ENCODE assay signal across 9 cellular contexts in genomic region chr17:143785-144281, GRCh38. TPM values are rescaled to one million over a fixed set of nuclear protein-coding genes. Genes with fewer than 3 reads are reported as not detected.
DNase-seq lines count a peak whose midpoint lies in the region; ATAC-seq and TF ChIP-seq lines count a peak whose summit lies in the region.
"Had no signal": no experiment of that assay in that cellular context is flagged by ENCODE, and none has a peak within 500 bp of the region (broad histone marks: within the 10 kb centered on the region; RNA-seq: fewer than 3 reads in every experiment).

No MANE protein-coding gene starts in this region.

- no peaks in the 10 kb centered on the region for H3K9me3 ChIP-seq in neutrophil

- no peak overlapping the region for H3K4me3 ChIP-seq in fibroblast of pulmonary artery (replicated peaks; ENCODE audit: low read depth, low read length)
- no peak overlapping the region for H3K4me3 ChIP-seq in neutrophil (ENCODE audit: low read depth in 1 of 2, low read length in 1 of 2)

- peak; percentile 45 for TF ChIP-seq CTCF in fibroblast of pulmonary artery (IDR thresholded peaks at IDR 0.05; ENCODE audit: low read length, missing control alignments)
- TF ChIP-seq CTCF in neutrophil (IDR thresholded peaks at IDR 0.05): peak; percentile 97

- peaks cover 20% of the 10 kb centered on the region for H3K27me3 ChIP-seq in neutrophil

- DNase-seq in ELR (ENCODE audit: low read depth) (peak; percentile 65), HT-29 (ENCODE audit: low spot score) (peak; percentile 70), RPMI8226 (peak; percentile 77), fibroblast of pulmonary artery (ENCODE audit: low read depth) (peak; percentile 59)
- peak; percentile 77 to 78 for DNase-seq in activated T-helper 1 cell treated with anti-CD3 and anti-CD28 coated beads, Interleukin-2, amount 50 U/mL, for 16 hours (ENCODE audit: low read depth in 1 of 2, low spot score in 1 of 2)
- peak; percentile 84 to 89 for DNase-seq in stimulated activated naive CD8-positive, alpha-beta T cell treated with anti-CD3 and anti-CD28 coated beads, Interleukin-15, amount 100 ng/mL, for 72 hours

- H3K4me1 ChIP-seq in neutrophil (ENCODE audit: control insufficient read depth in 1 of 2, insufficient read depth in 1 of 2, low read depth in 1 of 2, low read length in 1 of 2): peaks cover 4 to 5% of the 10 kb centered on the region in 2 experiments

- no peaks in the 10 kb centered on the region for H3K4me1 Mint-ChIP-seq in stimulated activated naive CD8-positive, alpha-beta T cell treated with anti-CD3 and anti-CD28 coated beads, Interleukin-15, amount 100 ng/mL, for 72 hours

- no peaks in the 10 kb centered on the region for H3K9me3 Mint-ChIP-seq in stimulated activated naive CD8-positive, alpha-beta T cell treated with anti-CD3 and anti-CD28 coated beads, Interleukin-15, amount 100 ng/mL, for 72 hours

- peaks cover 15% of the 10 kb centered on the region for H3K36me3 ChIP-seq in neutrophil

- H3K27me3 Mint-ChIP-seq in stimulated activated naive CD8-positive, alpha-beta T cell treated with anti-CD3 and anti-CD28 coated beads, Interleukin-15, amount 100 ng/mL, for 72 hours: peaks cover 16% of the 10 kb centered on the region

- no peak overlapping the region for H3K4me3 Mint-ChIP-seq in stimulated activated naive CD8-positive, alpha-beta T cell treated with anti-CD3 and anti-CD28 coated beads, Interleukin-15, amount 100 ng/mL, for 72 hours

- H3K27ac Mint-ChIP-seq in stimulated activated naive CD8-positive, alpha-beta T cell treated with anti-CD3 and anti-CD28 coated beads, Interleukin-15, amount 100 ng/mL, for 72 hours: no peak overlapping the region

- ATAC-seq in stimulated activated naive CD8-positive, alpha-beta T cell treated with anti-CD3 and anti-CD28 coated beads, Interleukin-15, amount 100 ng/mL, for 72 hours: peak; percentile 84
- no peak for ATAC-seq in GM21619 (IDR thresholded peaks at IDR 0.05; ENCODE audit: unreplicated experiment)

- H3K27ac ChIP-seq in neutrophil: no peak overlapping the region

RNA-seq across cellular contexts. Expression of gene SCGB1C2, which starts 6.5 kb away (rescaled TPM):
- not detected in 2 replicates for total RNA-seq in HT-29 (2014; rRNA removed; shearing (Covaris generic))
- total RNA-seq: glomerular endothelial cell had no signal

RNA-seq across cellular contexts. Expression of gene DOC2B, which starts 37.6 kb away (rescaled TPM):
- 0.97 TPM in 1 of 2 replicates, not detected in the other for total RNA-seq in HT-29 (2014; rRNA removed; shearing (Covaris generic))
